8 cellular contexts compared by ENCODE assay signal in the genomic region with DNA sequence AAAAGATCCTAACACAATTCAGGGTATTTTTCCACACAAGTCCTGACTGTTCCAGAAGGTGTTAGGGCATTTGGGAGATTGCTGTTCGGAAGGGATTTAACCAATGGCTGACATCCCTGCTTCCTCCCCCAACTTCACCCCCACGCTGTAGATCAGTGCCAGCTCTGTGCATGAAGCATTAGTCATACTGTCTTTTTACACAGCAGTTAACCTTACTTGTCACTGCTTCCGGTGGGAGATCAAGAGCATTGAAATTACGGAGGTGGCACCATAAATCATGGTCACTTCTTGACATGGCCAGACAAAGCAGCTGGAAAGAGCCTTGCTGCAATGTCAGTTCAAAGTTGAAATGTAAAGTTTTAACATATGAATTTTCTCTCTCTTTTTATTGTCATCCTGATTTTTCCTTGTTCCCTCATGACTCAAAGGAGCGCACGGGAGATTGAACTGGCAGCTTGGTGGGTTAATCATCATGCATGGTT.
DNase-seq lines count a peak whose midpoint lies in the region; ATAC-seq lines count a peak whose summit lies in the region.
"Had no signal": no experiment of that assay in that cellular context is flagged by ENCODE, and none has a peak within 500 bp of the region (broad histone marks: within the 10 kb centered on the region; RNA-seq: fewer than 3 reads in every experiment).

No MANE protein-coding gene starts in this region.

- H3K27me3 ChIP-seq in HAP-1 (ENCODE audit: low read depth) = no peaks in the 10 kb centered on the region

- no peaks in the 10 kb centered on the region for H3K36me3 ChIP-seq in HAP-1 (replicated peaks)

- no peaks in the 10 kb centered on the region for H3K9me3 ChIP-seq in HAP-1

- H3K4me1 ChIP-seq in HAP-1 = peaks cover 8% of the 10 kb centered on the region; the same call in 1 of the 2 replicates

- DNase-seq in HAP-1 (ENCODE audit: low spot score in 2 of 2) (peak; percentile 47 to 50), NCI-H226 (peak; percentile 62), dermis blood vessel endothelial cell (peak; percentile 52), posterior cingulate gyrus (peak in 6 of 10 donors; percentile 23 to 91 (median 60)), NCI-H2029 (lab: John Stamatoyannopoulos, UW) (no peak), GM19240 (ENCODE audit: insufficient read length, low spot score) (no peak)
- DNase-seq: right cardiac atrium had no signal

- intact Hi-C loops in posterior cingulate gyrus (cut with DNase I) = no loop called here

- in situ Hi-C loops in HAP-1 (cut with MboI; ENCODE audit: low sequenced_read_pairs) = no loop called here

- no peak for ATAC-seq in GM19452 (IDR thresholded peaks at IDR 0.05; ENCODE audit: unreplicated experiment)

- H3K4me3 ChIP-seq in HAP-1 = no peak overlapping the region

Comparison
In these comparisons a context has a peak if more than half of its experiments do, and no peak if none do; other contexts are left out.
1. DNase-seq: peak in HAP-1 (2 of 2), NCI-H226 (single experiment), dermis blood vessel endothelial cell (single experiment) and posterior cingulate gyrus (6 of 10); none in NCI-H2029 (single experiment) and GM19240 (single experiment).